In the genomic region with DNA sequence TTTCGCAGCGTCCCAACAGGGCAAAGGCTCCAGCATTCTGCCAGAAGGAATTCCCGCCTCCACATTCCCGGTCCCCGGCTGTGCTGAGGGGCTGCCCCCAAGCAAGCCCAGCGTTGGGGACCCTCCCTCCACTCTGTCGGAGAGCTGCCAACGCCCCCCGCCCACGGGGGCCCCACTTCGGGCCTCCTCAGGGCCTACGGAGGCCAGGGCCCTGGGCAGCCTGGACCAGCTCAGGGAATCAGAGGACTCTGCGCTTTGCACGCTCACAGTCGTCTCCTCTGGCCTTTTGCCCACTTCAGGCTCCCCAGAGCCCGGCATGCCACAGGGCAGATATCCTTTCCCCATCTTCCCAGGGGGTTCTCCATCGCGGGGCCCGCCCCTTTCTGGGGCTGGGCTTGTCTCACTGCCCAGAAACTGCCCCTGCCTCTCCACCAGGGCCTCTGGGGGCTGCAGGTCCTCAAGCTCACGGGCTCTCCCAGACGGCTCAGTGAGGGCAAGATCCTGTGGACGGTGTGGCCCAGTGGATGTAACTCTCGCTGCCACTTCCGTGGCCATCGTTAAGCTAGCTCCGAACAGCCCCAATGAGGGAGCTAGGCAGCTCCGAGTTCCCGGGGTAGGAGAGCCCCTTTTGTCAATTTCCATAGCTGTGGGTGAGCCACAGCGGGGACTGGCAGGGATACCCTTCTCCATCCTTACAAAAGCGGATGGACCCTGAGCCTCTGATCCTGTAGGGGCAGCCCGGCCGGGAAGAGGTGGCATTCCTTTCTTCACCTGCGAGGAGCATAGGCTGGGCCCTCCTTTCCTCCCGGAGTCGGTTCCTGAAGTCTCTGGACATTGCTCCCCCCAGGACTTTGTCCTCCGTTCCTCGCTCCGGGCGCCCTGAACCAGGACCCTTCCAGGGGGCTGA, we compare ENCODE assay signal across 8 cellular contexts. TPM values are rescaled to one million over a fixed set of nuclear protein-coding genes. Genes with fewer than 3 reads are reported as not detected.
A peak's percentile ranks its signal among the peaks of the same experiment; 100 is the strongest.
DNase-seq lines count a peak whose midpoint lies in the region; ATAC-seq and TF ChIP-seq lines count a peak whose summit lies in the region.

No MANE protein-coding gene starts in this region.

- peak overlapping the region; percentile 73 to 97 (median 91) for H3K27ac ChIP-seq in heart right ventricle

- ATAC-seq in heart right ventricle: peak in 7 of 8 donors; percentile 2 to 54 (median 11)
- no peak for ATAC-seq in GM19324 (IDR thresholded peaks at IDR 0.05; ENCODE audit: low FRiP score, unreplicated experiment)
- ATAC-seq in HG02759 (IDR thresholded peaks at IDR 0.05; ENCODE audit: unreplicated experiment): no peak
- no peak for ATAC-seq in GM21576 (IDR thresholded peaks at IDR 0.05; ENCODE audit: unreplicated experiment)

- no peaks in the 10 kb centered on the region for H3K9me3 ChIP-seq in heart right ventricle

- DNase-seq in GM12864 (ENCODE audit: low read depth) (no peak), heart right ventricle (peak; percentile 51 to 69), putamen (ENCODE audit: low spot score) (peak; percentile 67), AG08396 (ENCODE audit: low spot score) (no peak)
- DNase-seq in activated CD8-positive, alpha-beta memory T cell treated with anti-CD3 and anti-CD28 coated beads, Interleukin-2, amount 50 U/mL, for 48 hours: peak; percentile 68

- H3K4me1 ChIP-seq in heart right ventricle: peaks cover 4 to 69% (median 64%) of the 10 kb centered on the region in 9 donors

- intact Hi-C loops in heart right ventricle (cut with DNase I): loop anchor here (5.0 to 10.0 kb wide), 9 partner anchors 34 to 101 kb away; no protein-coding TSS in a partner anchor

- H3K4me3 ChIP-seq in GM12864 (ENCODE audit: low read depth, low read length): peak overlapping the region; percentile 91
- peak overlapping the region; percentile 54 to 98 (median 82) for H3K4me3 ChIP-seq in heart right ventricle

- WGBS in heart right ventricle, 2 donors: 27 to 30% methylated on average over 39 of the region's 39 CpGs

- TF ChIP-seq CTCF in GM12864 (IDR thresholded peaks at IDR 0.05; ENCODE audit: low read depth, low read length, missing control alignments) (no peak), heart right ventricle (IDR thresholded peaks at IDR 0.05) (no peak)

- H3K27me3 ChIP-seq in heart right ventricle: no peaks in the 10 kb centered on the region

- peaks cover 0 to 47% (median 3%) of the 10 kb centered on the region in 9 donors for H3K36me3 ChIP-seq in heart right ventricle

RNA-seq across cellular contexts. Expression of a gene that starts 2.8 kb away (rescaled TPM):
- 10 to 100 TPM; 12.1 to 30.5 (median 16.6) TPM for total RNA-seq in heart right ventricle
- 10 to 100 TPM in 1 of 2 donors, 1 to 10 TPM in 1; 4.5 to 17.0 TPM for polyA plus RNA-seq in heart right ventricle

Comparison
In these comparisons a context has a peak if more than half of its experiments do, and no peak if none do; other contexts are left out.
1. DNase-seq: peak in activated CD8-positive, alpha-beta memory T cell treated with anti-CD3 and anti-CD28 coated beads, Interleukin-2, amount 50 U/mL, for 48 hours (single experiment), heart right ventricle (2 of 2) and putamen (single experiment); none in GM12864 (single experiment) and AG08396 (single experiment).
2. ATAC-seq: peak in heart right ventricle (7 of 8); none in GM19324 (single experiment), HG02759 (single experiment) and GM21576 (single experiment).